In genomic region chr6:33824461-33825154, GRCh38 we compare ENCODE assay signal across 12 cellular contexts. TPM values are rescaled to one million over a fixed set of nuclear protein-coding genes. Genes with fewer than 3 reads are reported as not detected.
DNase-seq lines count a peak whose midpoint lies in the region; ATAC-seq and TF ChIP-seq lines count a peak whose summit lies in the region.
"Had no signal": no experiment of that assay in that cellular context is flagged by ENCODE, and none has a peak within 500 bp of the region (broad histone marks: within the 10 kb centered on the region; RNA-seq: fewer than 3 reads in every experiment).

No MANE protein-coding gene starts in this region.

- no peak overlapping the region for H3K4me2 ChIP-seq in hepatocyte

- peak overlapping the region in 2 of 3 experiments; percentile 23 to 40 for H3K4me3 Mint-ChIP-seq in nephron
- no peak overlapping the region for H3K4me3 Mint-ChIP-seq in activated CD8-positive, alpha-beta memory T cell treated with anti-CD3 and anti-CD28 coated beads, Interleukin-2, amount 10 ng/mL, durations not matched to agents 7 days and 5 days
- H3K4me3 Mint-ChIP-seq: T-helper 1 cell treated with Interleukin-12 subunit alpha and Interleukin-12 subunit beta and Interleukin-4 antibody, amounts not matched to agents 30 μg/mL and 1 μg/mL, for 36 hours had no signal

- H3K79me2 ChIP-seq in hepatocyte, result no peaks in the 10 kb centered on the region

- no peaks in the 10 kb centered on the region for H3K36me3 ChIP-seq in hepatocyte (replicated peaks; ENCODE audit: insufficient read depth, low read depth)
- H3K36me3 ChIP-seq: BE2C, pancreas had no signal

- no peaks in the 10 kb centered on the region for H3K36me3 Mint-ChIP-seq in nephron (ENCODE audit: low read depth)
- no peaks in the 10 kb centered on the region for H3K36me3 Mint-ChIP-seq in activated CD8-positive, alpha-beta memory T cell treated with anti-CD3 and anti-CD28 coated beads, Interleukin-2, amount 10 ng/mL, durations not matched to agents 7 days and 5 days

- peak overlapping the region; percentile 61 to 73 (median 68) for H3K27ac Mint-ChIP-seq in nephron
- no peak overlapping the region for H3K27ac Mint-ChIP-seq in activated CD8-positive, alpha-beta memory T cell treated with anti-CD3 and anti-CD28 coated beads, Interleukin-2, amount 10 ng/mL, durations not matched to agents 7 days and 5 days
- H3K27ac Mint-ChIP-seq: T-helper 1 cell treated with Interleukin-12 subunit alpha and Interleukin-12 subunit beta and Interleukin-4 antibody, amounts not matched to agents 30 μg/mL and 1 μg/mL, for 36 hours had no signal

- WGBS in hepatocyte (ENCODE audit: low lambda C conversion rate, missing lambda C conversion rate), result 74% methylated on average over 15 of the region's 15 CpGs

- no peak overlapping the region for H3K4me3 ChIP-seq in hepatocyte
- H3K4me3 ChIP-seq: pancreas had no signal

- no peaks in the 10 kb centered on the region for H3K27me3 ChIP-seq in hepatocyte
- H3K27me3 ChIP-seq: BE2C, pancreas had no signal

- no peak for ATAC-seq in activated CD8-positive, alpha-beta memory T cell treated with anti-CD3 and anti-CD28 coated beads, Interleukin-2, amount 10 ng/mL, durations not matched to agents 7 days and 5 days

- H3K27ac ChIP-seq in hepatocyte, result no peak overlapping the region
- H3K27ac ChIP-seq: pancreas had no signal

- CTCF ChIA-PET in activated CD8-positive, alpha-beta memory T cell treated with anti-CD3 and anti-CD28 coated beads, Interleukin-2, amount 10 ng/mL, durations not matched to agents 7 days and 5 days (lab: Charles Lee), result interaction anchor here (1.5 kb wide), 1 partner anchor 53 kb away, joined by 3 read pairs; no protein-coding TSS in a partner anchor

- DNase-seq in AG20443 (ENCODE audit: low spot score) (peak; percentile 49), NCI-H460 (ENCODE audit: extremely low read depth, low read depth) (peak; percentile 54), epidermal melanocyte (ENCODE audit: insufficient read length, low spot score) (peak; percentile 73), hepatocyte (ENCODE audit: low spot score) (no peak), NCI-H146 treated with DMSO at 0.1 percent for 48 hours (lab: John Stamatoyannopoulos, UW; ENCODE audit: unreplicated experiment) (no peak), cerebellar nuclear complex (lab: John Stamatoyannopoulos, UW) (no peak)
- no peak for DNase-seq in activated CD8-positive, alpha-beta memory T cell treated with anti-CD3 and anti-CD28 coated beads, Interleukin-2, amount 10 ng/mL, durations not matched to agents 7 days and 5 days
- DNase-seq: BE2C, pancreas had no signal

- no peaks in the 10 kb centered on the region for H3K9me3 Mint-ChIP-seq in nephron
- H3K9me3 Mint-ChIP-seq in activated CD8-positive, alpha-beta memory T cell treated with anti-CD3 and anti-CD28 coated beads, Interleukin-2, amount 10 ng/mL, durations not matched to agents 7 days and 5 days (ENCODE audit: low read depth), result no peaks in the 10 kb centered on the region
- H3K9me3 Mint-ChIP-seq: T-helper 1 cell treated with Interleukin-12 subunit alpha and Interleukin-12 subunit beta and Interleukin-4 antibody, amounts not matched to agents 30 μg/mL and 1 μg/mL, for 36 hours had no signal

- peaks cover 23% of the 10 kb centered on the region for H3K4me1 ChIP-seq in hepatocyte (ENCODE audit: insufficient read depth)
- H3K4me1 ChIP-seq: pancreas had no signal

- H2AFZ ChIP-seq in hepatocyte, result no peak overlapping the region

- TF ChIP-seq CTCF in nephron (IDR thresholded peaks at IDR 0.05; ENCODE audit: unreplicated experiment in 3 of 3), result no peak
- no peak for TF ChIP-seq CTCF in hepatocyte (IDR thresholded peaks at IDR 0.05; ENCODE audit: poor library complexity)

- no peaks in the 10 kb centered on the region for H3K9me3 ChIP-seq in hepatocyte (ENCODE audit: low read depth)
- H3K9me3 ChIP-seq: BE2C, pancreas had no signal

- no peaks in the 10 kb centered on the region for H4K20me1 ChIP-seq in hepatocyte (ENCODE audit: insufficient read depth, poor library complexity, severe bottlenecking)

- H3K27me3 Mint-ChIP-seq in nephron (ENCODE audit: low read depth), result peaks cover 40% of the 10 kb centered on the region
- H3K27me3 Mint-ChIP-seq in activated CD8-positive, alpha-beta memory T cell treated with anti-CD3 and anti-CD28 coated beads, Interleukin-2, amount 10 ng/mL, durations not matched to agents 7 days and 5 days, result peaks cover 24% of the 10 kb centered on the region

- no peaks in the 10 kb centered on the region for H3K9me2 ChIP-seq in hepatocyte (replicated peaks; ENCODE audit: insufficient read depth)

- H3K4me1 Mint-ChIP-seq in nephron, result peaks cover 33% of the 10 kb centered on the region
- H3K4me1 Mint-ChIP-seq in activated CD8-positive, alpha-beta memory T cell treated with anti-CD3 and anti-CD28 coated beads, Interleukin-2, amount 10 ng/mL, durations not matched to agents 7 days and 5 days, result peaks cover 7% of the 10 kb centered on the region

RNA-seq across cellular contexts. Expression of gene MLN, which starts 20.8 kb away (rescaled TPM):
- total RNA-seq in NCI-H460 (2014; rRNA removed; shearing (Covaris generic)), result not detected in 2 replicates
- polyA plus RNA-seq in NCI-H460 (2014; cell fraction: nucleus; rRNA removed), result not detected in 2 replicates
- total RNA-seq in hepatocyte, result 2.3 and 6.7 TPM in 2 replicates
- polyA plus RNA-seq in hepatocyte, result 0.86 and 1.1 TPM in 2 replicates
- total RNA-seq in activated CD8-positive, alpha-beta memory T cell treated with anti-CD3 and anti-CD28 coated beads, Interleukin-2, amount 10 ng/mL, durations not matched to agents 7 days and 5 days, result not detected
- total RNA-seq: pancreas had no signal
- polyA plus RNA-seq: adipose tissue, pancreas had no signal

RNA-seq across cellular contexts. Expression of gene LEMD2, which starts 35.7 kb away (rescaled TPM):
- total RNA-seq in NCI-H460 (2014; rRNA removed; shearing (Covaris generic)), result 39.6 and 40.9 TPM in 2 replicates
- polyA plus RNA-seq in NCI-H460 (2014; cell fraction: nucleus; rRNA removed), result 89.2 and 95.7 TPM in 2 replicates
- 38.1 and 41.5 TPM in 2 replicates for total RNA-seq in hepatocyte
- polyA plus RNA-seq in hepatocyte, result 66.3 and 68.2 TPM in 2 replicates
- total RNA-seq in activated CD8-positive, alpha-beta memory T cell treated with anti-CD3 and anti-CD28 coated beads, Interleukin-2, amount 10 ng/mL, durations not matched to agents 7 days and 5 days, result 10 to 100 TPM; 64.9 to 80.3 TPM

Comparison
In these comparisons a context has a peak if more than half of its experiments do, and no peak if none do; other contexts are left out.
1. DNase-seq: peak in AG20443 (single experiment), NCI-H460 (single experiment) and epidermal melanocyte (single experiment); none in hepatocyte (single experiment), activated CD8-positive, alpha-beta memory T cell treated with anti-CD3 and anti-CD28 coated beads, Interleukin-2, amount 10 ng/mL, durations not matched to agents 7 days and 5 days (single experiment), NCI-H146 treated with DMSO at 0.1 percent for 48 hours (single experiment) and cerebellar nuclear complex (0 of 2).